ENCODE assay signal across 32 cellular contexts in the genomic region with DNA sequence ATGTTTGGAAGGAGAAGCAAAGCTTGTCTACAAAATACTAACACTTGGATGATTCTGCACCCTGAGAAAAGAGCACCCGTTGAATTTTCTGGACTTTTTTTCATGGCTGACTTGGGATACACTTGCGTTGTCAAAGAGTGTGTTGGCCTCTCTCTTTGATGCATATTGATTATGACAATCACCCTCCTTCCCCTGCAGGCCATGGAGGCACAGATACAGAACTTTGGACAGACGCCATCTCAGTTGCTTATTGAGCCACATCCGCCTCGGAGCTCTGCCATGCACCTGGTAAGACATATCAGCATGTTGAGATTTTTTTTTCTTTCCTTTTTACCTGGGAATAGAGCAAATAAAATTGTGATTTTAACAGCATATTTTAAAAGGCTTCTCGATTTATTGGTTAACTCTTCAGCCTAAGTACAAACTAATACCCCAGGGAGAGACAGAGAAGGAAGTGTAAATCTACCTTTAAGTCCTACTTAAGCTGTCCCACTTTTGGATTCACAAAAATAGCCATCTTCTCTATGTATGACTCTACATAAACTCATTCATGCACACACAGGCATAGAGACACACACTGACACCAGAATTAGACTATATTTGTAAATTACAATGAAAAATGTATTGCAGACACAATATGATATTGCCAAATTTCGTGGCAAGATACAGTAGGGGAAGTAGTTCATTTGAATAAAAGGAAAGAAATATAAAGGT.
"Had no signal": no experiment of that assay in that cellular context is flagged by ENCODE, and none has a peak within 500 bp of the region (broad histone marks: within the 10 kb centered on the region; RNA-seq: fewer than 3 reads in every experiment).

No MANE protein-coding gene starts in this region.

- H3K27ac Mint-ChIP-seq: activated CD4-positive, alpha-beta memory T cell treated with anti-CD3 and anti-CD28 coated beads for 36 hours; activated CD4-positive, alpha-beta T cell treated with anti-CD3 and anti-CD28 coated beads for 36 hours; activated CD4-positive, alpha-beta T cell treated with anti-CD3 and anti-CD28 coated beads, Interleukin-2, amount 10 ng/mL, durations not matched to agents 24 days and 14 days; activated CD8-positive, alpha-beta memory T cell treated with anti-CD3 and anti-CD28 coated beads, Interleukin-2, amount 10 ng/mL, durations not matched to agents 7 days and 5 days; activated CD8-positive, alpha-beta T cell treated with anti-CD3 and anti-CD28 coated beads, Interleukin-2, amount 10 ng/mL, durations not matched to agents 7 days and 5 days; activated naive CD4-positive, alpha-beta T cell treated with anti-CD3 and anti-CD28 coated beads for 36 hours; activated naive CD4-positive, alpha-beta T cell treated with anti-CD3 and anti-CD28 coated beads, Interleukin-2, amount 50 U/mL, for 24 hours; activated naive CD8-positive, alpha-beta T cell treated with anti-CD3 and anti-CD28 coated beads for 36 hours; activated naive CD8-positive, alpha-beta T cell treated with anti-CD3 and anti-CD28 coated beads, Interleukin-2, amount 50 U/mL, for 24 hours; activated T-helper 1 cell treated with anti-CD3 and anti-CD28 coated beads, Interleukin-12 subunit alpha, Interleukin-12 subunit beta, Interleukin-2, Interleukin-4 antibody, amounts not matched to agents 30 ng/mL and 10 ng/mL and 1 ng/mL, durations not matched to agents 14 hours and 24 hours and 36 hours; activated T-helper 2 cell treated with anti-CD3 and anti-CD28 coated beads, Interferon-gamma antibody, Interleukin-2, Interleukin-4, amounts not matched to agents 10 μg/mL and 5 μg/mL and 100 μg/mL, durations not matched to agents 14 hours and 24 hours and 36 hours; dendritic cell treated with granulocyte-macrophage colony-stimulating factor and Interleukin-4, amounts not matched to agents 40 ng/mL and 50 ng/mL, for 4 days; endodermal cell had no signal

- H3K27me3 Mint-ChIP-seq: activated CD4-positive, alpha-beta memory T cell treated with anti-CD3 and anti-CD28 coated beads for 36 hours; activated CD4-positive, alpha-beta T cell treated with anti-CD3 and anti-CD28 coated beads for 36 hours; activated CD4-positive, alpha-beta T cell treated with anti-CD3 and anti-CD28 coated beads, Interleukin-2, amount 10 ng/mL, durations not matched to agents 24 days and 14 days; activated CD8-positive, alpha-beta memory T cell treated with anti-CD3 and anti-CD28 coated beads, Interleukin-2, amount 10 ng/mL, durations not matched to agents 7 days and 5 days; activated naive CD4-positive, alpha-beta T cell treated with anti-CD3 and anti-CD28 coated beads, Interleukin-2, amount 50 U/mL, for 24 hours; activated naive CD8-positive, alpha-beta T cell treated with anti-CD3 and anti-CD28 coated beads for 36 hours; activated naive CD8-positive, alpha-beta T cell treated with anti-CD3 and anti-CD28 coated beads, Interleukin-2, amount 50 U/mL, for 24 hours; dendritic cell treated with granulocyte-macrophage colony-stimulating factor and Interleukin-4, amounts not matched to agents 40 ng/mL and 50 ng/mL, for 4 days had no signal

- H3K36me3 Mint-ChIP-seq: activated CD4-positive, alpha-beta memory T cell treated with anti-CD3 and anti-CD28 coated beads for 36 hours; activated CD8-positive, alpha-beta memory T cell treated with anti-CD3 and anti-CD28 coated beads, Interleukin-2, amount 10 ng/mL, durations not matched to agents 7 days and 5 days; activated naive CD4-positive, alpha-beta T cell treated with anti-CD3 and anti-CD28 coated beads, Interleukin-2, amount 50 U/mL, for 24 hours had no signal

- DNase-seq: activated CD4-positive, alpha-beta memory T cell treated with anti-CD3 and anti-CD28 coated beads for 36 hours; activated CD4-positive, alpha-beta T cell treated with anti-CD3 and anti-CD28 coated beads for 36 hours; activated CD4-positive, alpha-beta T cell treated with anti-CD3 and anti-CD28 coated beads, Interleukin-2, amount 10 ng/mL, durations not matched to agents 24 days and 14 days; activated CD4-positive, CD25-positive, alpha-beta regulatory T cell; activated CD4-positive, CD25-positive, alpha-beta regulatory T cell treated with anti-CD3 and anti-CD28 coated beads, Interleukin-2, amount 50 U/mL, for 72 hours; activated CD8-positive, alpha-beta memory T cell treated with anti-CD3 and anti-CD28 coated beads, Interleukin-2, amount 10 ng/mL, durations not matched to agents 7 days and 5 days; activated CD8-positive, alpha-beta memory T cell treated with anti-CD3 and anti-CD28 coated beads, Interleukin-2, amount 50 U/mL, for 4 hours; activated CD8-positive, alpha-beta T cell treated with anti-CD3 and anti-CD28 coated beads, Interleukin-2, amount 10 ng/mL, durations not matched to agents 7 days and 5 days; activated effector memory CD4-positive, alpha-beta T cell treated with anti-CD3 and anti-CD28 coated beads, Interleukin-2, amount 50 U/mL, for 16 hours; activated naive CD4-positive, alpha-beta T cell treated with anti-CD3 and anti-CD28 coated beads for 36 hours; activated naive CD8-positive, alpha-beta T cell treated with anti-CD3 and anti-CD28 coated beads for 36 hours; activated naive CD8-positive, alpha-beta T cell treated with anti-CD3 and anti-CD28 coated beads, Interleukin-2, amount 50 U/mL, for 24 hours; activated T-cell treated with anti-CD3 and anti-CD28 coated beads, Interleukin-2, amount 50 U/mL, for 1 hour; activated T-cell treated with anti-CD3 and anti-CD28 coated beads, Interleukin-2, amount 50 U/mL, for 48 hours; adrenal gland; amygdala; aorta; body of pancreas; effector memory CD4-positive, alpha-beta T cell; endodermal cell; foreskin fibroblast; gastrocnemius medialis; glutamatergic neuron; heart left ventricle; T-helper 2 cell had no signal

- H3K4me1 Mint-ChIP-seq: activated CD4-positive, alpha-beta T cell treated with anti-CD3 and anti-CD28 coated beads for 36 hours; activated CD4-positive, alpha-beta T cell treated with anti-CD3 and anti-CD28 coated beads, Interleukin-2, amount 10 ng/mL, durations not matched to agents 24 days and 14 days; activated CD8-positive, alpha-beta memory T cell treated with anti-CD3 and anti-CD28 coated beads, Interleukin-2, amount 10 ng/mL, durations not matched to agents 7 days and 5 days; activated naive CD4-positive, alpha-beta T cell treated with anti-CD3 and anti-CD28 coated beads, Interleukin-2, amount 50 U/mL, for 24 hours; activated naive CD8-positive, alpha-beta T cell treated with anti-CD3 and anti-CD28 coated beads for 36 hours; activated naive CD8-positive, alpha-beta T cell treated with anti-CD3 and anti-CD28 coated beads, Interleukin-2, amount 50 U/mL, for 24 hours had no signal

- H3K27ac ChIP-seq: adrenal gland, body of pancreas, coronary artery, dorsolateral prefrontal cortex, gastrocnemius medialis, heart left ventricle had no signal

- H3K27me3 ChIP-seq: adrenal gland, body of pancreas, dorsolateral prefrontal cortex, gastrocnemius medialis, heart left ventricle had no signal

- ATAC-seq: activated CD4-positive, alpha-beta T cell treated with anti-CD3 and anti-CD28 coated beads for 36 hours; activated CD8-positive, alpha-beta memory T cell treated with anti-CD3 and anti-CD28 coated beads, Interleukin-2, amount 10 ng/mL, durations not matched to agents 7 days and 5 days; activated CD8-positive, alpha-beta T cell treated with anti-CD3 and anti-CD28 coated beads, Interleukin-2, amount 10 ng/mL, durations not matched to agents 7 days and 5 days; activated naive CD8-positive, alpha-beta T cell treated with anti-CD3 and anti-CD28 coated beads, Interleukin-2, amount 50 U/mL, for 24 hours; body of pancreas; esophagus mucosa; gastrocnemius medialis; heart left ventricle had no signal

- H3K4me3 ChIP-seq: adrenal gland, body of pancreas, coronary artery, dorsolateral prefrontal cortex, gastrocnemius medialis, heart left ventricle had no signal

- H3K9me3 ChIP-seq: adrenal gland, body of pancreas, gastrocnemius medialis, heart left ventricle had no signal

- H3K36me3 ChIP-seq: adrenal gland had no signal

- H3K4me1 ChIP-seq: adrenal gland, body of pancreas, gastrocnemius medialis had no signal

- H3K9me3 Mint-ChIP-seq: activated CD4-positive, alpha-beta T cell treated with anti-CD3 and anti-CD28 coated beads, Interleukin-2, amount 10 ng/mL, durations not matched to agents 24 days and 14 days; activated naive CD4-positive, alpha-beta T cell treated with anti-CD3 and anti-CD28 coated beads for 36 hours; activated naive CD4-positive, alpha-beta T cell treated with anti-CD3 and anti-CD28 coated beads, Interleukin-2, amount 50 U/mL, for 24 hours; activated naive CD8-positive, alpha-beta T cell treated with anti-CD3 and anti-CD28 coated beads for 36 hours; activated naive CD8-positive, alpha-beta T cell treated with anti-CD3 and anti-CD28 coated beads, Interleukin-2, amount 50 U/mL, for 24 hours; activated T-helper 1 cell treated with anti-CD3 and anti-CD28 coated beads, Interleukin-12 subunit alpha, Interleukin-12 subunit beta, Interleukin-2, Interleukin-4 antibody, amounts not matched to agents 30 ng/mL and 10 ng/mL and 1 ng/mL, durations not matched to agents 14 hours and 24 hours and 36 hours; activated T-helper 2 cell treated with anti-CD3 and anti-CD28 coated beads, Interferon-gamma antibody, Interleukin-2, Interleukin-4, amounts not matched to agents 10 μg/mL and 5 μg/mL and 100 μg/mL, durations not matched to agents 14 hours and 24 hours and 36 hours; dendritic cell treated with granulocyte-macrophage colony-stimulating factor and Interleukin-4, amounts not matched to agents 40 ng/mL and 50 ng/mL, for 4 days; endodermal cell had no signal

- H3K4me3 Mint-ChIP-seq: activated CD4-positive, alpha-beta memory T cell treated with anti-CD3 and anti-CD28 coated beads for 36 hours; activated CD4-positive, alpha-beta T cell treated with anti-CD3 and anti-CD28 coated beads for 36 hours; activated CD4-positive, alpha-beta T cell treated with anti-CD3 and anti-CD28 coated beads, Interleukin-2, amount 10 ng/mL, durations not matched to agents 24 days and 14 days; activated CD8-positive, alpha-beta memory T cell treated with anti-CD3 and anti-CD28 coated beads, Interleukin-2, amount 10 ng/mL, durations not matched to agents 7 days and 5 days; activated CD8-positive, alpha-beta T cell treated with anti-CD3 and anti-CD28 coated beads, Interleukin-2, amount 10 ng/mL, durations not matched to agents 7 days and 5 days; activated naive CD4-positive, alpha-beta T cell treated with anti-CD3 and anti-CD28 coated beads for 36 hours; activated naive CD4-positive, alpha-beta T cell treated with anti-CD3 and anti-CD28 coated beads, Interleukin-2, amount 50 U/mL, for 24 hours; activated naive CD8-positive, alpha-beta T cell treated with anti-CD3 and anti-CD28 coated beads for 36 hours; activated naive CD8-positive, alpha-beta T cell treated with anti-CD3 and anti-CD28 coated beads, Interleukin-2, amount 50 U/mL, for 24 hours; activated T-helper 1 cell treated with anti-CD3 and anti-CD28 coated beads, Interleukin-12 subunit alpha, Interleukin-12 subunit beta, Interleukin-2, Interleukin-4 antibody, amounts not matched to agents 30 ng/mL and 10 ng/mL and 1 ng/mL, durations not matched to agents 14 hours and 24 hours and 36 hours; dendritic cell treated with granulocyte-macrophage colony-stimulating factor and Interleukin-4, amounts not matched to agents 40 ng/mL and 50 ng/mL, for 4 days; endodermal cell had no signal
